11 cellular contexts compared by ENCODE assay signal in the genomic region with DNA sequence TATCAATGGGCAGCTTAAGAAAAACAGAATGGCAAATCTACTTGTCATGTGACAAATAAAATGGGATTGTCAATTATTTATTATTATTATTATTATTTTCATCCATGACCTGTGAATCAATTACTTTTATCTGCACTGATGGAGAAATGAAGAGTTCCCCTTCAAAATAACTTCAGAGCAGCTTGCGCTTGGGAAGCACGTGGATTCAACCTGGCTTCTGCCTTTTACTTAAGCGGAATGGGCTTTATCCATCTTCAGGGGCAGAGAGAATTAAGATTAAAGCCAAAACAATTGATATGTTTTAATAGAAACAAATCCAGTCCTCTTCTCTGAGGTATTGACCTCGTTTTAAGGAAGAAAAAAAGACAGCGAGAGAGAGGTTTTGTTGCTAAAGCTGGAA. TPM values are rescaled to one million over a fixed set of nuclear protein-coding genes. Genes with fewer than 3 reads are reported as not detected.
DNase-seq lines count a peak whose midpoint lies in the region; ATAC-seq and TF ChIP-seq lines count a peak whose summit lies in the region.
"Had no signal": no experiment of that assay in that cellular context is flagged by ENCODE, and none has a peak within 500 bp of the region (broad histone marks: within the 10 kb centered on the region; RNA-seq: fewer than 3 reads in every experiment).

No MANE protein-coding gene starts in this region.

- no peak overlapping the region for H2AFZ ChIP-seq in MM.1S (ENCODE audit: low read length)

- no peak overlapping the region for H3K9ac ChIP-seq in MM.1S (ENCODE audit: low read length)

- no peak for TF ChIP-seq CTCF in cardiac muscle cell (IDR thresholded peaks at IDR 0.05; ENCODE audit: low read depth, low read length)
- TF ChIP-seq CTCF in brain microvascular endothelial cell (IDR thresholded peaks at IDR 0.05; ENCODE audit: low read depth, low read length, missing control alignments): no peak
- TF ChIP-seq CTCF in thoracic aorta (IDR thresholded peaks at IDR 0.05): no peak
- no peak for TF ChIP-seq CTCF in lower leg skin (IDR thresholded peaks at IDR 0.05)
- no peak for TF ChIP-seq CTCF in MM.1S (IDR thresholded peaks at IDR 0.05; ENCODE audit: low read length)

- H3F3A ChIP-seq in MM.1S (ENCODE audit: insufficient read depth, low read length): no peaks in the 10 kb centered on the region

- H3K9me3 ChIP-seq in cardiac muscle cell (ENCODE audit: low read depth) (no peaks in the 10 kb centered on the region), mesodermal cell (ENCODE audit: control insufficient read depth, low read length) (no peaks in the 10 kb centered on the region), thoracic aorta (no peaks in the 10 kb centered on the region), MM.1S (replicated peaks; ENCODE audit: insufficient read depth, low read length) (no peaks in the 10 kb centered on the region)

- no peaks in the 10 kb centered on the region for H3K79me2 ChIP-seq in MM.1S (ENCODE audit: low read length)

- no peak for TF ChIP-seq POLR2A in lower leg skin (IDR thresholded peaks at IDR 0.05)

- H4K20me1 ChIP-seq in MM.1S (ENCODE audit: insufficient read depth, low read length): no peaks in the 10 kb centered on the region

- no peaks in the 10 kb centered on the region for H3K27me3 ChIP-seq in cardiac muscle cell
- no peaks in the 10 kb centered on the region for H3K27me3 ChIP-seq in brain microvascular endothelial cell (replicated peaks)
- H3K27me3 ChIP-seq in thoracic aorta (replicated peaks; ENCODE audit: insufficient read depth): no peaks in the 10 kb centered on the region
- no peaks in the 10 kb centered on the region for H3K27me3 ChIP-seq in MM.1S (replicated peaks; ENCODE audit: insufficient read depth, low read length)

- H3K9me2 ChIP-seq in MM.1S (replicated peaks; ENCODE audit: insufficient read depth, low read length): no peaks in the 10 kb centered on the region

- in situ Hi-C loops in brain microvascular endothelial cell (cut with HindIII; ENCODE audit: low pct_ligation_motif_present, low sequenced_read_pairs): no loop called here

- WGBS in mesodermal cell (ENCODE audit: insufficient coverage in 2 of 2), 2 experiments: 36% methylated on average over 3 of the region's 5 CpGs; no CpG with 5 or more reads in 1 of the 2 experiments
- 66 to 68% methylated on average over 5 of the region's 5 CpGs for whole genome bisulfite sequencing in lower leg skin, 2 donors

- ATAC-seq in thoracic aorta (ENCODE audit: insufficient number of reproducible peaks, low FRiP score, low read depth) (no peak), HG03135 (IDR thresholded peaks at IDR 0.05; ENCODE audit: unreplicated experiment) (no peak)

- H3K27ac ChIP-seq in cardiac muscle cell: no peak overlapping the region
- no peak overlapping the region for H3K27ac ChIP-seq in brain microvascular endothelial cell
- no peak overlapping the region for H3K27ac ChIP-seq in mesodermal cell (ENCODE audit: low read depth, low read length, severe bottlenecking)
- peak overlapping the region in 1 of 2 donors; percentile 76 for H3K27ac ChIP-seq in thoracic aorta
- H3K27ac ChIP-seq in MM.1S (ENCODE audit: low read length): no peak overlapping the region

- H3K4me1 ChIP-seq in cardiac muscle cell (ENCODE audit: low read depth) (peaks cover 15% of the 10 kb centered on the region), mesodermal cell (ENCODE audit: control insufficient read depth, insufficient read depth, low read length, poor library complexity, severe bottlenecking) (peaks cover 6% of the 10 kb centered on the region), thoracic aorta (ENCODE audit: control insufficient read depth in 1 of 2, low read depth in 2 of 2) (peaks cover 16 to 37% of the 10 kb centered on the region in 2 donors), MM.1S (ENCODE audit: low read length) (no peaks in the 10 kb centered on the region)

- intact Hi-C loops in cardiac septum (cut with DNase I) (loop anchor here (5.0 kb wide), 1 partner anchor 35 kb away; no protein-coding TSS in a partner anchor), lower leg skin (cut with DNase I; ENCODE audit: low total_unique reads) (no loop called here)

- H3K4me3 ChIP-seq in cardiac muscle cell: peak overlapping the region; percentile 90
- H3K4me3 ChIP-seq in brain microvascular endothelial cell (ENCODE audit: low read depth, low read length): peak overlapping the region; percentile 83
- H3K4me3 ChIP-seq in mesodermal cell (ENCODE audit: extremely low read depth, insufficient read depth, low read length, poor library complexity, severe bottlenecking): peak overlapping the region; percentile 71
- H3K4me3 ChIP-seq in thoracic aorta: peak overlapping the region; percentile 87
- H3K4me3 ChIP-seq in lower leg skin (ENCODE audit: low read depth, poor library complexity, severe bottlenecking): no peak overlapping the region
- H3K4me3 ChIP-seq in MM.1S (ENCODE audit: low read length): no peak overlapping the region

- no peak overlapping the region for H3K4me2 ChIP-seq in MM.1S (ENCODE audit: low read depth, low read length)

- no peak for DNase-seq in cardiac muscle cell (ENCODE audit: low read depth in 1 of 2, low spot score in 1 of 2)
- DNase-seq in cardiac septum (ENCODE audit: low spot score): no peak
- no peak for DNase-seq in brain microvascular endothelial cell
- no peak for DNase-seq in thoracic aorta (ENCODE audit: low spot score)
- no peak for DNase-seq in lower leg skin (ENCODE audit: low spot score in 2 of 2)
- DNase-seq in MM.1S: no peak
- DNase-seq: activated CD4-positive, alpha-beta T cell treated with anti-CD3 and anti-CD28 coated beads, Interleukin-2, amount 50 U/mL, for 48 hours; activated naive CD4-positive, alpha-beta T cell treated with anti-CD3 and anti-CD28 coated beads, Interleukin-2, amount 50 U/mL, for 16 hours; AML-193 had no signal

- H3K36me3 ChIP-seq in cardiac muscle cell: no peaks in the 10 kb centered on the region
- no peaks in the 10 kb centered on the region for H3K36me3 ChIP-seq in brain microvascular endothelial cell (replicated peaks)
- no peaks in the 10 kb centered on the region for H3K36me3 ChIP-seq in mesodermal cell (ENCODE audit: control insufficient read depth, insufficient read depth, low read length)
- H3K36me3 ChIP-seq in thoracic aorta: no peaks in the 10 kb centered on the region
- H3K36me3 ChIP-seq in MM.1S (replicated peaks; ENCODE audit: insufficient read depth, low read length): no peaks in the 10 kb centered on the region

RNA-seq across cellular contexts. Expression of a gene that starts 0.9 kb away (rescaled TPM):
- 21.8 and 34.9 TPM in 2 replicates for total RNA-seq in cardiac muscle cell
- 5.1 and 22.0 TPM in 2 replicates for polyA plus RNA-seq in cardiac muscle cell
- total RNA-seq in cardiac septum: 29.4 TPM
- 25.5 TPM for polyA plus RNA-seq in mesodermal cell (2013, experiment 1 of 2)
- 19.2 TPM for polyA plus RNA-seq in mesodermal cell (2013, experiment 2 of 2)
- 10 to 100 TPM; 36.8 to 47.6 TPM for total RNA-seq in thoracic aorta
- total RNA-seq in lower leg skin: 1 to 10 TPM; 2.4 to 5.0 (median 3.9) TPM

Comparison
In these comparisons a context has a peak if more than half of its experiments do, and no peak if none do; other contexts are left out.
1. H3K4me3 ChIP-seq: peak in cardiac muscle cell (single experiment), brain microvascular endothelial cell (single experiment), mesodermal cell (single experiment) and thoracic aorta (single experiment); none in lower leg skin (single experiment) and MM.1S (single experiment).